In the genomic region with DNA sequence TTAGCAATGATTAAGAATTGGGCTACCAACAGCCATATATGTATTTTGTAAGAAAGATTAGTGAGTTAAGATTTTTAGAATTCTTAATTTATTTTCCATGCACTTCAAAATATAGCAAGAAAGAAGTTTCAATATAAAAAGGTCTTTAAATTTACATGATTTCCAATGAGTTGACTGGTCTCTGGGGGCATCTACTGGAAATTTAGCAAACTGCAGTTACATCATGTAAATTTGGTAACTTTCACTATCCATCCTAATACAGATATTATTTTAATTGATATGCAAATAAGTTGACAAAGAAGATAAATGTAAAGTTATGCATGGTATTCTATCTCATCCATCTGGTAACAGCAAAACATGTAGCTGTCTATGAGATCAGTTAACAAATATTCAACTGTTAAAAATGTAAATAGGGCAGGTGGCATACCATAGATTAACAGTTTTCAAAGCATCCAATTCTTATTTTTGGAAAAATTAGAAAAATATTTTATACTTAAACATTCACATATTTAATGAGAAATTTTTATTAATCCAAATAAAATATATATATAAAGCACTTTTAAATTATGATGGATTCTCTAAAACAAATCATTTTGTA, we compare ENCODE assay signal across 8 cellular contexts. TPM values are rescaled to one million over a fixed set of nuclear protein-coding genes. Genes with fewer than 3 reads are reported as not detected.
A peak's percentile ranks its signal among the peaks of the same experiment; 100 is the strongest.
DNase-seq lines count a peak whose midpoint lies in the region; ATAC-seq, FAIRE-seq and TF ChIP-seq lines count a peak whose summit lies in the region.

No MANE protein-coding gene starts in this region.

- peak; percentile 27 for ATAC-seq in activated CD8-positive, alpha-beta T cell treated with anti-CD3 and anti-CD28 coated beads for 36 hours

- TF ChIP-seq CTCF in GM12874 (IDR thresholded peaks at IDR 0.05; ENCODE audit: insufficient read depth, low read depth, low read length) (peak; percentile 40; the same call in 1 of the 2 replicates), uterus (IDR thresholded peaks at IDR 0.05) (peak; percentile 28 to 55 (median 44))
- peak; percentile 65 for TF ChIP-seq CTCF in activated CD8-positive, alpha-beta T cell treated with anti-CD3 and anti-CD28 coated beads for 36 hours (IDR thresholded peaks at IDR 0.05)

- no peaks in the 10 kb centered on the region for H3K27me3 ChIP-seq in iPS DF 6.9 (ENCODE audit: control insufficient read depth, insufficient read depth, low read length)
- peaks cover 0 to 31% of the 10 kb centered on the region in 2 donors for H3K27me3 ChIP-seq in uterus

- no peaks in the 10 kb centered on the region for H3K36me3 ChIP-seq in iPS DF 6.9 (ENCODE audit: control insufficient read depth, insufficient read depth, low read length)
- no peaks in the 10 kb centered on the region for H3K36me3 ChIP-seq in uterus

- H3K27ac Mint-ChIP-seq in activated CD8-positive, alpha-beta T cell treated with anti-CD3 and anti-CD28 coated beads for 36 hours = no peak overlapping the region

- FAIRE-seq in H54 (lab: Jason Lieb, UNC) = no peak

- H3K9me3 ChIP-seq in iPS DF 6.9 (ENCODE audit: control insufficient read depth, insufficient read depth, low read length) = no peaks in the 10 kb centered on the region
- no peaks in the 10 kb centered on the region for H3K9me3 ChIP-seq in uterus

- POLR2A ChIA-PET in activated CD8-positive, alpha-beta T cell treated with anti-CD3 and anti-CD28 coated beads for 36 hours (lab: Charles Lee) = no interaction called here

- H3K4me1 ChIP-seq in iPS DF 6.9 (ENCODE audit: control insufficient read depth, insufficient read depth, low read length) (no peaks in the 10 kb centered on the region), uterus (no peaks in the 10 kb centered on the region)

- intact Hi-C loops in activated CD8-positive, alpha-beta T cell treated with anti-CD3 and anti-CD28 coated beads for 36 hours (cut with micrococcal nuclease) = loop anchor here (2.0 kb wide), 1 partner anchor 674 kb away; no protein-coding TSS in a partner anchor
- intact Hi-C loops in uterus (cut with DNase I; ENCODE audit: low total_unique reads) = no loop called here

- CTCF ChIA-PET in activated CD8-positive, alpha-beta T cell treated with anti-CD3 and anti-CD28 coated beads for 36 hours (lab: Charles Lee) = interaction anchor here (1.0 to 1.6 kb wide), 2 partner anchors 29 to 327 kb away, joined by 3 read pairs; no protein-coding TSS in a partner anchor

- H3K36me3 Mint-ChIP-seq in activated CD8-positive, alpha-beta T cell treated with anti-CD3 and anti-CD28 coated beads for 36 hours (ENCODE audit: low read depth) = no peaks in the 10 kb centered on the region

- peaks cover 6% of the 10 kb centered on the region for H3K27me3 Mint-ChIP-seq in activated CD8-positive, alpha-beta T cell treated with anti-CD3 and anti-CD28 coated beads for 36 hours

- H3K4me3 Mint-ChIP-seq in activated CD8-positive, alpha-beta T cell treated with anti-CD3 and anti-CD28 coated beads for 36 hours = no peak overlapping the region

- no peaks in the 10 kb centered on the region for H3K9me3 Mint-ChIP-seq in activated CD8-positive, alpha-beta T cell treated with anti-CD3 and anti-CD28 coated beads for 36 hours

- peak; percentile 9 to 37 for DNase-seq in AML-193 (lab: John Stamatoyannopoulos, UW)
- DNase-seq in LoVo (ENCODE audit: low spot score) = peak; percentile 43
- peak; percentile 42 for DNase-seq in activated CD8-positive, alpha-beta T cell treated with anti-CD3 and anti-CD28 coated beads for 36 hours
- peak; percentile 4 for DNase-seq in iPS DF 6.9 (ENCODE audit: low read depth, low spot score)
- DNase-seq in uterus = no peak
- no peak for DNase-seq in stimulated activated CD4-positive, alpha-beta T cell treated with anti-CD3 and anti-CD28 coated beads, Interleukin-12 subunit alpha, Interleukin-12 subunit beta, amount 100 ng/mL, for 4 hours
- DNase-seq in H54 (ENCODE audit: insufficient read length, low spot score) = no peak

- no peak overlapping the region for H3K27ac ChIP-seq in iPS DF 6.9 (ENCODE audit: low read length)
- no peak overlapping the region for H3K27ac ChIP-seq in uterus

- TF ChIP-seq POLR2A in uterus (IDR thresholded peaks at IDR 0.05) (no peak), H54 (IDR thresholded peaks at IDR 0.05; ENCODE audit: low read depth, low read length) (no peak)

- no peak overlapping the region for H3K4me3 ChIP-seq in iPS DF 6.9 (ENCODE audit: low read length)
- no peak overlapping the region for H3K4me3 ChIP-seq in uterus

- H3K4me1 Mint-ChIP-seq in activated CD8-positive, alpha-beta T cell treated with anti-CD3 and anti-CD28 coated beads for 36 hours (ENCODE audit: low read depth) = no peaks in the 10 kb centered on the region

RNA-seq across cellular contexts. Expression of a gene that starts 29.1 kb away (rescaled TPM):
- total RNA-seq in activated CD8-positive, alpha-beta T cell treated with anti-CD3 and anti-CD28 coated beads for 36 hours = not detected
- 1 to 10 TPM in 1 of 4 donors, not detected in 3; 2.1 TPM for total RNA-seq in uterus

Comparison
In these comparisons a context has a peak if more than half of its experiments do, and no peak if none do; other contexts are left out.
1. DNase-seq: peak in AML-193 (2 of 2), LoVo (single experiment), activated CD8-positive, alpha-beta T cell treated with anti-CD3 and anti-CD28 coated beads for 36 hours (single experiment) and iPS DF 6.9 (single experiment); none in uterus (0 of 2), stimulated activated CD4-positive, alpha-beta T cell treated with anti-CD3 and anti-CD28 coated beads, Interleukin-12 subunit alpha, Interleukin-12 subunit beta, amount 100 ng/mL, for 4 hours (single experiment) and H54 (single experiment).
2. Peak in every context shown above with its lines, with median percentiles within 50 percentile points of each other: CTCF ChIP-seq.